17 cellular contexts compared by ENCODE assay signal in genomic region chr2:150122871-150123588, GRCh38.
"Had no signal": no experiment of that assay in that cellular context is flagged by ENCODE, and none has a peak within 500 bp of the region (broad histone marks: within the 10 kb centered on the region; RNA-seq: fewer than 3 reads in every experiment).

No MANE protein-coding gene starts in this region.

- H3K27ac ChIP-seq: coronary artery, left lung, prostate gland, thoracic aorta, upper lobe of left lung had no signal

- H3K4me3 ChIP-seq: coronary artery, left lung, mucosa of descending colon, prostate gland, thoracic aorta, upper lobe of left lung had no signal

- ATAC-seq: activated CD8-positive, alpha-beta memory T cell treated with anti-CD3 and anti-CD28 coated beads, Interleukin-2, amount 10 ng/mL, durations not matched to agents 7 days and 5 days; left lung; mucosa of descending colon; right cardiac atrium; stimulated activated memory B cell treated with anti-CD40 and anti-IgM and Interleukin-4, amounts not matched to agents 10 μg/mL and 1 μg/mL and 100 μg/mL, for 72 hours had no signal

- DNase-seq: activated B cell treated with CpG ODN at 0.5 μM for 24 hours; activated CD4-positive, alpha-beta memory T cell treated with anti-CD3 and anti-CD28 coated beads for 36 hours; activated CD4-positive, alpha-beta T cell treated with anti-CD3 and anti-CD28 coated beads for 4 hours; activated CD8-positive, alpha-beta memory T cell treated with anti-CD3 and anti-CD28 coated beads, Interleukin-2, amount 10 ng/mL, durations not matched to agents 7 days and 5 days; hypothalamus; left lung; mucosa of descending colon; naive B cell; right cardiac atrium; stimulated activated CD4-positive, alpha-beta T cell treated with anti-CD3 and anti-CD28 coated beads, Interleukin-4, amount 100 ng/mL, for 4 hours; T-helper 1 cell; T-helper 9 cell; upper lobe of left lung had no signal

- H3K27me3 ChIP-seq: left lung, upper lobe of left lung had no signal

- H3K4me1 ChIP-seq: prostate gland had no signal

- H3K36me3 ChIP-seq: left lung, prostate gland, thoracic aorta, upper lobe of left lung had no signal

- H3K9me3 ChIP-seq: left lung, mucosa of descending colon, prostate gland, thoracic aorta, upper lobe of left lung had no signal
